Comparison of ENCODE assay signal across 12 cellular contexts in genomic region chr10:103472005-103472404, GRCh38. TPM values are rescaled to one million over a fixed set of nuclear protein-coding genes. Genes with fewer than 3 reads are reported as not detected.
DNase-seq lines count a peak whose midpoint lies in the region; ATAC-seq and TF ChIP-seq lines count a peak whose summit lies in the region.
"Had no signal": no experiment of that assay in that cellular context is flagged by ENCODE, and none has a peak within 500 bp of the region (broad histone marks: within the 10 kb centered on the region; RNA-seq: fewer than 3 reads in every experiment).

No MANE protein-coding gene starts in this region.

- no peaks in the 10 kb centered on the region for H3K27me3 Mint-ChIP-seq in CD4-positive, alpha-beta T cell
- no peaks in the 10 kb centered on the region for H3K27me3 Mint-ChIP-seq in dendritic cell treated with granulocyte-macrophage colony-stimulating factor and Interleukin-4, amounts not matched to agents 40 ng/mL and 50 ng/mL, for 4 days

- H3K9me3 ChIP-seq in CD4-positive, alpha-beta T cell (ENCODE audit: control insufficient read depth, low read length) = no peaks in the 10 kb centered on the region
- H3K9me3 ChIP-seq in KOPT-K1 (ENCODE audit: insufficient read depth, low read length, poor library complexity, severe bottlenecking) = no peaks in the 10 kb centered on the region

- H3K36me3 ChIP-seq in KOPT-K1 (ENCODE audit: insufficient read depth, low read length) = no peaks in the 10 kb centered on the region

- H3K27ac Mint-ChIP-seq in CD4-positive, alpha-beta T cell = peak overlapping the region; percentile 80
- peak overlapping the region; percentile 81 for H3K27ac Mint-ChIP-seq in dendritic cell treated with granulocyte-macrophage colony-stimulating factor and Interleukin-4, amounts not matched to agents 40 ng/mL and 50 ng/mL, for 4 days

- TF ChIP-seq CTCF in CD4-positive, alpha-beta T cell (IDR thresholded peaks at IDR 0.05) = no peak

- CTCF ChIA-PET in CD4-positive, alpha-beta T cell (lab: Charles Lee) = no interaction called here

- no peaks in the 10 kb centered on the region for H3K27me3 ChIP-seq in CD4-positive, alpha-beta T cell (ENCODE audit: control insufficient read depth, insufficient read depth, low read length)

- POLR2A ChIA-PET in CD4-positive, alpha-beta T cell (lab: Charles Lee) = interaction anchor here (1.4 to 1.6 kb wide), 2 partner anchors 18 to 20 kb away, joined by 5 to 7 read pairs; partner anchors contain the start of gene CALHM2

- no peak overlapping the region for H3K27ac ChIP-seq in CD4-positive, alpha-beta T cell (ENCODE audit: low read depth, low read length)
- H3K27ac ChIP-seq in KOPT-K1 (ENCODE audit: low read depth, low read length, poor library complexity, severe bottlenecking) = peak overlapping the region; percentile 74

- no peak for DNase-seq in CD4-positive, alpha-beta T cell
- no peak for DNase-seq in NCI-H524 (lab: John Stamatoyannopoulos, UW)
- no peak for DNase-seq in LoVo (ENCODE audit: low spot score)
- no peak for DNase-seq in stimulated activated CD4-positive, alpha-beta T cell treated with anti-CD3 and anti-CD28 coated beads, Interleukin-4, amount 100 ng/mL, for 24 hours
- DNase-seq: activated CD4-positive, CD25-positive, alpha-beta regulatory T cell treated with anti-CD3 and anti-CD28 coated beads, Interleukin-2, amount 50 U/mL, for 72 hours; DMS53; NCI-H226; stimulated activated CD4-positive, alpha-beta T cell treated with anti-CD3 and anti-CD28 coated beads, Interleukin-12 subunit alpha, Interleukin-12 subunit beta, amount 100 ng/mL, for 4 hours had no signal

- TF ChIP-seq POLR2A in GM19193 (IDR thresholded peaks at IDR 0.05; ENCODE audit: extremely low read depth, insufficient read depth, insufficient read length) = peak; percentile 57

- no peak for ATAC-seq in CD4-positive, alpha-beta T cell (ENCODE audit: poor library complexity)
- no peak for ATAC-seq in GM19035 (IDR thresholded peaks at IDR 0.05; ENCODE audit: unreplicated experiment)

- intact Hi-C loops in CD4-positive, alpha-beta T cell (cut with DNase I, micrococcal nuclease) = no loop called here
- intact Hi-C loops in dendritic cell treated with granulocyte-macrophage colony-stimulating factor and Interleukin-4, amounts not matched to agents 40 ng/mL and 50 ng/mL, for 4 days (cut with micrococcal nuclease) = no loop called here

- H3K4me3 Mint-ChIP-seq in CD4-positive, alpha-beta T cell = peak overlapping the region; percentile 30
- peak overlapping the region; percentile 52 for H3K4me3 Mint-ChIP-seq in dendritic cell treated with granulocyte-macrophage colony-stimulating factor and Interleukin-4, amounts not matched to agents 40 ng/mL and 50 ng/mL, for 4 days

- H3K4me1 Mint-ChIP-seq in CD4-positive, alpha-beta T cell (ENCODE audit: low read depth) = peaks cover 34% of the 10 kb centered on the region
- peaks cover 67% of the 10 kb centered on the region for H3K4me1 Mint-ChIP-seq in dendritic cell treated with granulocyte-macrophage colony-stimulating factor and Interleukin-4, amounts not matched to agents 40 ng/mL and 50 ng/mL, for 4 days (ENCODE audit: low read depth)

- H3K36me3 Mint-ChIP-seq in CD4-positive, alpha-beta T cell (ENCODE audit: low read depth) = no peaks in the 10 kb centered on the region
- no peaks in the 10 kb centered on the region for H3K36me3 Mint-ChIP-seq in dendritic cell treated with granulocyte-macrophage colony-stimulating factor and Interleukin-4, amounts not matched to agents 40 ng/mL and 50 ng/mL, for 4 days (ENCODE audit: low read depth)

- no peaks in the 10 kb centered on the region for H3K9me3 Mint-ChIP-seq in CD4-positive, alpha-beta T cell
- H3K9me3 Mint-ChIP-seq in dendritic cell treated with granulocyte-macrophage colony-stimulating factor and Interleukin-4, amounts not matched to agents 40 ng/mL and 50 ng/mL, for 4 days = no peaks in the 10 kb centered on the region

RNA-seq across cellular contexts. Expression of gene CALHM3, which starts 7.0 kb away (rescaled TPM):
- not detected for total RNA-seq in CD4-positive, alpha-beta T cell

RNA-seq across cellular contexts. Expression of gene CALHM1, which starts 13.3 kb away (rescaled TPM):
- not detected for total RNA-seq in CD4-positive, alpha-beta T cell

RNA-seq across cellular contexts. Expression of gene CALHM2, which starts 19.8 kb away (rescaled TPM):
- 1 to 10 TPM; 3.1 to 4.0 TPM for total RNA-seq in CD4-positive, alpha-beta T cell

RNA-seq across cellular contexts. Expression of gene NEURL1, which starts 21.5 kb away (rescaled TPM):
- 1 to 10 TPM in 1 of 2 experiments, under 1 TPM in 1; 0.85 to 1.1 TPM for total RNA-seq in CD4-positive, alpha-beta T cell
